Comparison of ENCODE assay signal across 8 cellular contexts in genomic region chr10:87436104-87436503, GRCh38.
DNase-seq lines count a peak whose midpoint lies in the region; ATAC-seq and TF ChIP-seq lines count a peak whose summit lies in the region.
"Not testable (repeated sequence)": the region's sequence is repeated elsewhere in the genome, so short reads cannot be mapped to it uniquely, and the experiment has no call there.

No MANE protein-coding gene starts in this region.

- peak; percentile 2 for TF ChIP-seq CTCF in GM12873 (IDR thresholded peaks at IDR 0.05; ENCODE audit: insufficient read depth, low read depth, low read length, missing control alignments)
- TF ChIP-seq CTCF in LNCaP clone FGC (IDR thresholded peaks at IDR 0.05; ENCODE audit: control insufficient read depth, extremely low read depth, insufficient read depth): peak; percentile 16; the same call in 1 of the 2 replicates
- TF ChIP-seq CTCF in fibroblast of the aortic adventitia (IDR thresholded peaks at IDR 0.05; ENCODE audit: insufficient read depth, low read length): peak; percentile 5

- not testable (repeated sequence) for H3K27ac Mint-ChIP-seq in naive B cell

- H3K4me1 Mint-ChIP-seq in naive B cell: not testable (repeated sequence)

- DNase-seq in LNCaP clone FGC (ENCODE audit: low read depth); fibroblast of the aortic adventitia (ENCODE audit: low read depth); naive B cell: not testable (repeated sequence)
- DNase-seq in activated T-cell treated with anti-CD3 and anti-CD28 coated beads for 48 hours (ENCODE audit: low read depth): peak; percentile 1
- DNase-seq in stimulated activated naive CD8-positive, alpha-beta T cell treated with anti-CD3 and anti-CD28 coated beads, Interleukin-15, Interleukin-2, amounts not matched to agents 100 U/mL and 50 U/mL, for 24 hours: peak; percentile 3

- H3K27me3 Mint-ChIP-seq in naive B cell: not testable (repeated sequence)

- H3K4me3 ChIP-seq in LNCaP clone FGC (ENCODE audit: low read depth, low read length); fibroblast of the aortic adventitia (ENCODE audit: low read depth, low read length): not testable (repeated sequence)

- not testable (repeated sequence) for H3K36me3 Mint-ChIP-seq in naive B cell

- H3K4me3 Mint-ChIP-seq in naive B cell: not testable (repeated sequence)

- peak; percentile 60 for ATAC-seq in GM21367 (IDR thresholded peaks at IDR 0.05; ENCODE audit: unreplicated experiment)
- peak; percentile 84 for ATAC-seq in HG02938 (IDR thresholded peaks at IDR 0.05; ENCODE audit: unreplicated experiment)
- ATAC-seq in naive B cell (ENCODE audit: low read depth in 2 of 2): peak; percentile 90 to 95
- peak; percentile 92 for ATAC-seq in stimulated activated naive CD8-positive, alpha-beta T cell treated with anti-CD3 and anti-CD28 coated beads, Interleukin-15, Interleukin-2, amounts not matched to agents 100 U/mL and 50 U/mL, for 24 hours

- H3K9me3 Mint-ChIP-seq in naive B cell: not testable (repeated sequence)
